Comparison of ENCODE assay signal across 33 cellular contexts in genomic region chr12:98217257-98217656, GRCh38.
"Had no signal": no experiment of that assay in that cellular context is flagged by ENCODE, and none has a peak within 500 bp of the region (broad histone marks: within the 10 kb centered on the region; RNA-seq: fewer than 3 reads in every experiment).

No MANE protein-coding gene starts in this region.

- H3K4me1 Mint-ChIP-seq: immature natural killer cell; naive thymus-derived CD8-positive, alpha-beta T cell; neural crest cell; stimulated activated effector memory CD8-positive, alpha-beta T cell treated with anti-CD3 and anti-CD28 coated beads, Interleukin-12 subunit alpha, Interleukin-12 subunit beta, amount 100 ng/mL, for 72 hours had no signal

- DNase-seq: hypothalamus; immature natural killer cell; kidney; left colon; left lung; lower lobe of right lung; mammary epithelial cell; mesenchymal stem cell; naive thymus-derived CD8-positive, alpha-beta T cell; nucleus accumbens; pancreas; posterior cingulate gyrus; retina; right cardiac atrium; stimulated activated CD4-positive, alpha-beta T cell treated with anti-CD3 and anti-CD28 coated beads, Interleukin-12 subunit alpha, Interleukin-12 subunit beta, amount 100 ng/mL, for 4 hours; stimulated activated CD4-positive, alpha-beta T cell treated with anti-CD3 and anti-CD28 coated beads, Interleukin-15, amount 100 ng/mL, for 24 hours; stimulated activated CD4-positive, alpha-beta T cell treated with anti-CD3 and anti-CD28 coated beads, Interleukin-2, amount 100 ng/mL, for 24 hours; stimulated activated CD4-positive, alpha-beta T cell treated with anti-CD3 and anti-CD28 coated beads, Interleukin-4, amount 100 ng/mL, for 24 hours; stimulated activated naive CD4-positive, alpha-beta T cell; tibial artery; trophoblast cell; upper lobe of right lung had no signal

- H3K36me3 Mint-ChIP-seq: immature natural killer cell; naive thymus-derived CD8-positive, alpha-beta T cell; stimulated activated effector memory CD8-positive, alpha-beta T cell treated with anti-CD3 and anti-CD28 coated beads, Interleukin-12 subunit alpha, Interleukin-12 subunit beta, amount 100 ng/mL, for 72 hours had no signal

- H3K4me3 Mint-ChIP-seq: immature natural killer cell; naive thymus-derived CD8-positive, alpha-beta T cell; nephron; neural crest cell; stimulated activated effector memory CD8-positive, alpha-beta T cell treated with anti-CD3 and anti-CD28 coated beads, Interleukin-12 subunit alpha, Interleukin-12 subunit beta, amount 100 ng/mL, for 72 hours; stimulated activated naive CD8-positive, alpha-beta T cell treated with anti-CD3 and anti-CD28 coated beads, Interleukin-15, Interleukin-2, amounts not matched to agents 100 ng/mL and 50 ng/mL, for 24 hours had no signal

- H3K27me3 ChIP-seq: left lung, pancreas, suprapubic skin, tibial artery, upper lobe of right lung had no signal

- H3K9me3 Mint-ChIP-seq: neural crest cell; stimulated activated naive CD8-positive, alpha-beta T cell treated with anti-CD3 and anti-CD28 coated beads, Interleukin-15, Interleukin-2, amounts not matched to agents 100 ng/mL and 50 ng/mL, for 24 hours had no signal

- H3K4me3 ChIP-seq: left lung, lower lobe of right lung, pancreas, prostate gland, skin epidermis, suprapubic skin, thoracic aorta, tibial artery, upper lobe of right lung had no signal

- H3K27ac Mint-ChIP-seq: immature natural killer cell; naive thymus-derived CD8-positive, alpha-beta T cell; nephron; stimulated activated effector memory CD8-positive, alpha-beta T cell treated with anti-CD3 and anti-CD28 coated beads, Interleukin-12 subunit alpha, Interleukin-12 subunit beta, amount 100 ng/mL, for 72 hours; stimulated activated naive CD8-positive, alpha-beta T cell treated with anti-CD3 and anti-CD28 coated beads, Interleukin-15, Interleukin-2, amounts not matched to agents 100 ng/mL and 50 ng/mL, for 24 hours had no signal

- H3K36me3 ChIP-seq: left lung, lower lobe of right lung, pancreas, prostate gland, suprapubic skin, thoracic aorta, tibial artery, upper lobe of right lung had no signal

- H3K4me1 ChIP-seq: left lung, lower lobe of right lung, pancreas, prostate gland, suprapubic skin, tibial artery, upper lobe of right lung had no signal

- H3K27ac ChIP-seq: left lung, lower lobe of right lung, pancreas, prostate gland, skin epidermis, suprapubic skin, thoracic aorta, tibial artery, upper lobe of right lung had no signal

- FAIRE-seq: islet of Langerhans, kidney, pancreas, urothelium cell line had no signal

- ATAC-seq: left colon; left lung; lower lobe of right lung; naive thymus-derived CD8-positive, alpha-beta T cell; pancreas; right cardiac atrium; sciatic nerve; stimulated activated effector memory CD8-positive, alpha-beta T cell treated with anti-CD3 and anti-CD28 coated beads, Interleukin-12 subunit alpha, Interleukin-12 subunit beta, amount 100 ng/mL, for 72 hours; upper lobe of right lung had no signal

- H3K9me3 ChIP-seq: left lung, lower lobe of right lung, pancreas, prostate gland, suprapubic skin, thoracic aorta, tibial artery, upper lobe of right lung had no signal
